Comparison of ENCODE assay signal across 1 cellular context in the genomic region with DNA sequence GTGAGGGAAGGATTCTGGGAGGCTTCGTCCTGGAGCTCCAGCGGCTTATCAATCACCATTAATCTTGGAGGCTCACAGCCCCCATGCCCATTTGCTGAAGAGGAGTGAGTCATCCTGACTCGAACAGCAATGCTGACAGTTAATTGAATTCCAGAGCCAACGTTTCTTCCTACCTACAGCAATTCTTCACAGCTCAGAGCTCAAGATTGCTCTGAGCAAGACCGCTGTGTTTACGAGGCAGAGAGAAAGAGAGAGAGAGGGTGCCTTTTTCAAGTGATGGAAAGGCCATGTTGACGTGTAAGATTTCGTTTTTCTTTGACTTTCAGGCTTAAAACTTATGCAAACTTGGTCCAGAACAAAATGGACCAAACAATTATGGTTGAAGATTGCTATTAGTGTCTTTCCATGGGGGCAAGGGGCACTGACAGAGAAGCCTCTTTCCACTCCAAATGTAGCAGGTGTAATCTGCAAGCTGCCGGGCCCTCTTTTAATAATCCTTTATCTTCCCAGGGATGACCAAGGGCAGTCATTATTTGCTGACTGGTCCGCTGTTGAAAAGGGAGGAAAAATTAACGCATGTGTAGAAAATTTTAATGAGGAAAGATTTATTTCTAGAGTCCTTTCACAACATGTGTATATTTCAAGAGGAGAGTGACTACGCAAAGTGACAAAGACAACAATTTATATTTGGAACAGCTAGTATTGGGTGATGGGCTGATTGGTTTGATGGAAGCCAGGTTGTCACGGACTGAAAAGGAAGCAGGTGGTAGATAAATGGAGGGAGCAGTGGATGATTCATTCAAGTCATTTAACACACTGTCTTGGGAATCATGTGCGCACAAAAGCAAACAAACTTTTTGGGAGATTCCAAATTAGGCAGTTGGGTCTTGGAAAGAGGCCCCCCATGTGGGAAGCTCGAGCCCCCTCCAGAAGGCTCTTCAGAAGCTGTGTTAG.
TF ChIP-seq lines count a peak whose summit lies in the region.

No MANE protein-coding gene starts in this region.

TF ChIP-seq in K562, 482 proteins besides CTCF, POLR2A, EP300 and RAD21 (continued from another document and continues in another):
- TF ChIP-seq, protein P1, sequence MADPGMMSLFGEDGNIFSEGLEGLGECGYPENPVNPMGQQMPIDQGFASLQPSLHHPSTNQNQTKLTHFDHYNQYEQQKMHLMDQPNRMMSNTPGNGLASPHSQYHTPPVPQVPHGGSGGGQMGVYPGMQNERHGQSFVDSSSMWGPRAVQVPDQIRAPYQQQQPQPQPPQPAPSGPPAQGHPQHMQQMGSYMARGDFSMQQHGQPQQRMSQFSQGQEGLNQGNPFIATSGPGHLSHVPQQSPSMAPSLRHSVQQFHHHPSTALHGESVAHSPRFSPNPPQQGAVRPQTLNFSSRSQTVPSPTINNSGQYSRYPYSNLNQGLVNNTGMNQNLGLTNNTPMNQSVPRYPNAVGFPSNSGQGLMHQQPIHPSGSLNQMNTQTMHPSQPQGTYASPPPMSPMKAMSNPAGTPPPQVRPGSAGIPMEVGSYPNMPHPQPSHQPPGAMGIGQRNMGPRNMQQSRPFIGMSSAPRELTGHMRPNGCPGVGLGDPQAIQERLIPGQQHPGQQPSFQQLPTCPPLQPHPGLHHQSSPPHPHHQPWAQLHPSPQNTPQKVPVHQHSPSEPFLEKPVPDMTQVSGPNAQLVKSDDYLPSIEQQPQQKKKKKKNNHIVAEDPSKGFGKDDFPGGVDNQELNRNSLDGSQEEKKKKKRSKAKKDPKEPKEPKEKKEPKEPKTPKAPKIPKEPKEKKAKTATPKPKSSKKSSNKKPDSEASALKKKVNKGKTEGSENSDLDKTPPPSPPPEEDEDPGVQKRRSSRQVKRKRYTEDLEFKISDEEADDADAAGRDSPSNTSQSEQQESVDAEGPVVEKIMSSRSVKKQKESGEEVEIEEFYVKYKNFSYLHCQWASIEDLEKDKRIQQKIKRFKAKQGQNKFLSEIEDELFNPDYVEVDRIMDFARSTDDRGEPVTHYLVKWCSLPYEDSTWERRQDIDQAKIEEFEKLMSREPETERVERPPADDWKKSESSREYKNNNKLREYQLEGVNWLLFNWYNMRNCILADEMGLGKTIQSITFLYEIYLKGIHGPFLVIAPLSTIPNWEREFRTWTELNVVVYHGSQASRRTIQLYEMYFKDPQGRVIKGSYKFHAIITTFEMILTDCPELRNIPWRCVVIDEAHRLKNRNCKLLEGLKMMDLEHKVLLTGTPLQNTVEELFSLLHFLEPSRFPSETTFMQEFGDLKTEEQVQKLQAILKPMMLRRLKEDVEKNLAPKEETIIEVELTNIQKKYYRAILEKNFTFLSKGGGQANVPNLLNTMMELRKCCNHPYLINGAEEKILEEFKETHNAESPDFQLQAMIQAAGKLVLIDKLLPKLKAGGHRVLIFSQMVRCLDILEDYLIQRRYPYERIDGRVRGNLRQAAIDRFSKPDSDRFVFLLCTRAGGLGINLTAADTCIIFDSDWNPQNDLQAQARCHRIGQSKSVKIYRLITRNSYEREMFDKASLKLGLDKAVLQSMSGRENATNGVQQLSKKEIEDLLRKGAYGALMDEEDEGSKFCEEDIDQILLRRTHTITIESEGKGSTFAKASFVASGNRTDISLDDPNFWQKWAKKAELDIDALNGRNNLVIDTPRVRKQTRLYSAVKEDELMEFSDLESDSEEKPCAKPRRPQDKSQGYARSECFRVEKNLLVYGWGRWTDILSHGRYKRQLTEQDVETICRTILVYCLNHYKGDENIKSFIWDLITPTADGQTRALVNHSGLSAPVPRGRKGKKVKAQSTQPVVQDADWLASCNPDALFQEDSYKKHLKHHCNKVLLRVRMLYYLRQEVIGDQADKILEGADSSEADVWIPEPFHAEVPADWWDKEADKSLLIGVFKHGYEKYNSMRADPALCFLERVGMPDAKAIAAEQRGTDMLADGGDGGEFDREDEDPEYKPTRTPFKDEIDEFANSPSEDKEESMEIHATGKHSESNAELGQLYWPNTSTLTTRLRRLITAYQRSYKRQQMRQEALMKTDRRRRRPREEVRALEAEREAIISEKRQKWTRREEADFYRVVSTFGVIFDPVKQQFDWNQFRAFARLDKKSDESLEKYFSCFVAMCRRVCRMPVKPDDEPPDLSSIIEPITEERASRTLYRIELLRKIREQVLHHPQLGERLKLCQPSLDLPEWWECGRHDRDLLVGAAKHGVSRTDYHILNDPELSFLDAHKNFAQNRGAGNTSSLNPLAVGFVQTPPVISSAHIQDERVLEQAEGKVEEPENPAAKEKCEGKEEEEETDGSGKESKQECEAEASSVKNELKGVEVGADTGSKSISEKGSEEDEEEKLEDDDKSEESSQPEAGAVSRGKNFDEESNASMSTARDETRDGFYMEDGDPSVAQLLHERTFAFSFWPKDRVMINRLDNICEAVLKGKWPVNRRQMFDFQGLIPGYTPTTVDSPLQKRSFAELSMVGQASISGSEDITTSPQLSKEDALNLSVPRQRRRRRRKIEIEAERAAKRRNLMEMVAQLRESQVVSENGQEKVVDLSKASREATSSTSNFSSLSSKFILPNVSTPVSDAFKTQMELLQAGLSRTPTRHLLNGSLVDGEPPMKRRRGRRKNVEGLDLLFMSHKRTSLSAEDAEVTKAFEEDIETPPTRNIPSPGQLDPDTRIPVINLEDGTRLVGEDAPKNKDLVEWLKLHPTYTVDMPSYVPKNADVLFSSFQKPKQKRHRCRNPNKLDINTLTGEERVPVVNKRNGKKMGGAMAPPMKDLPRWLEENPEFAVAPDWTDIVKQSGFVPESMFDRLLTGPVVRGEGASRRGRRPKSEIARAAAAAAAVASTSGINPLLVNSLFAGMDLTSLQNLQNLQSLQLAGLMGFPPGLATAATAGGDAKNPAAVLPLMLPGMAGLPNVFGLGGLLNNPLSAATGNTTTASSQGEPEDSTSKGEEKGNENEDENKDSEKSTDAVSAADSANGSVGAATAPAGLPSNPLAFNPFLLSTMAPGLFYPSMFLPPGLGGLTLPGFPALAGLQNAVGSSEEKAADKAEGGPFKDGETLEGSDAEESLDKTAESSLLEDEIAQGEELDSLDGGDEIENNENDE (IDR thresholded peaks at IDR 0.05; ENCODE audit: low read depth, low read length) = no peak
- TF ChIP-seq KLF16 (IDR thresholded peaks at IDR 0.05) (no peak), FOS (IDR thresholded peaks at IDR 0.05; ENCODE audit: extremely low read depth, insufficient read length) (peak; percentile 65), TBL1XR1 (IDR thresholded peaks at IDR 0.05; ENCODE audit: low read length in 2 of 2) (no peak), TRIM28 (IDR thresholded peaks at IDR 0.05) (no peak), CHCHD3 (CRISPR knock-in tag; IDR thresholded peaks at IDR 0.05) (no peak), MLX (CRISPR knock-in tag; conservative IDR thresholded peaks at IDR 0.05) (no peak), FOXK2 (conservative IDR thresholded peaks at IDR 0.05 in 1 of 2, IDR thresholded peaks at IDR 0.05 in 1 of 2; ENCODE audit: low read depth in 2 of 2) (no peak), THRAP3 (IDR thresholded peaks at IDR 0.05; ENCODE audit: borderline replicate concordance) (no peak), PURB (CRISPR knock-in tag; IDR thresholded peaks at IDR 0.05; ENCODE audit: low read depth) (no peak), NR2F6 (CRISPR knock-in tag; IDR thresholded peaks at IDR 0.05) (no peak), ELF1 (tag; IDR thresholded peaks at IDR 0.05) (no peak), ZNF140 (CRISPR knock-in tag; IDR thresholded peaks at IDR 0.05) (no peak), NUFIP1 (IDR thresholded peaks at IDR 0.05; ENCODE audit: partially characterized antibody) (no peak), PTBP1 (IDR thresholded peaks at IDR 0.05; ENCODE audit: low read depth, low read length) (no peak), OTX1 (CRISPR knock-in tag; IDR thresholded peaks at IDR 0.05) (no peak), SNAPC5 (CRISPR knock-in tag; IDR thresholded peaks at IDR 0.05) (no peak), ZNF695 (CRISPR knock-in tag; IDR thresholded peaks at IDR 0.05) (no peak), LEF1 (IDR thresholded peaks at IDR 0.05) (peak; percentile 60), ZNF121 (CRISPR knock-in tag; conservative IDR thresholded peaks at IDR 0.05) (no peak), MEF2A (IDR thresholded peaks at IDR 0.05; ENCODE audit: control insufficient read depth, low read depth, low read length) (no peak), ARID1B (IDR thresholded peaks at IDR 0.05) (peak; percentile 80), TCF7 (IDR thresholded peaks at IDR 0.05; ENCODE audit: borderline replicate concordance) (no peak)
- TF ChIP-seq, protein P2, sequence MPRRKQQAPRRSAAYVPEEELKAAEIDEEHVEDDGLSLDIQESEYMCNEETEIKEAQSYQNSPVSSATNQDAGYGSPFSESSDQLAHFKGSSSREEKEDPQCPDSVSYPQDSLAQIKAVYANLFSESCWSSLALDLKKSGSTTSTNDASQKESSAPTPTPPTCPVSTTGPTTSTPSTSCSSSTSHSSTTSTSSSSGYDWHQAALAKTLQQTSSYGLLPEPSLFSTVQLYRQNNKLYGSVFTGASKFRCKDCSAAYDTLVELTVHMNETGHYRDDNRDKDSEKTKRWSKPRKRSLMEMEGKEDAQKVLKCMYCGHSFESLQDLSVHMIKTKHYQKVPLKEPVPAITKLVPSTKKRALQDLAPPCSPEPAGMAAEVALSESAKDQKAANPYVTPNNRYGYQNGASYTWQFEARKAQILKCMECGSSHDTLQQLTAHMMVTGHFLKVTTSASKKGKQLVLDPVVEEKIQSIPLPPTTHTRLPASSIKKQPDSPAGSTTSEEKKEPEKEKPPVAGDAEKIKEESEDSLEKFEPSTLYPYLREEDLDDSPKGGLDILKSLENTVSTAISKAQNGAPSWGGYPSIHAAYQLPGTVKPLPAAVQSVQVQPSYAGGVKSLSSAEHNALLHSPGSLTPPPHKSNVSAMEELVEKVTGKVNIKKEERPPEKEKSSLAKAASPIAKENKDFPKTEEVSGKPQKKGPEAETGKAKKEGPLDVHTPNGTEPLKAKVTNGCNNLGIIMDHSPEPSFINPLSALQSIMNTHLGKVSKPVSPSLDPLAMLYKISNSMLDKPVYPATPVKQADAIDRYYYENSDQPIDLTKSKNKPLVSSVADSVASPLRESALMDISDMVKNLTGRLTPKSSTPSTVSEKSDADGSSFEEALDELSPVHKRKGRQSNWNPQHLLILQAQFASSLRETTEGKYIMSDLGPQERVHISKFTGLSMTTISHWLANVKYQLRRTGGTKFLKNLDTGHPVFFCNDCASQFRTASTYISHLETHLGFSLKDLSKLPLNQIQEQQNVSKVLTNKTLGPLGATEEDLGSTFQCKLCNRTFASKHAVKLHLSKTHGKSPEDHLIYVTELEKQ (CRISPR knock-in tag; IDR thresholded peaks at IDR 0.05) = no peak
- TF ChIP-seq, protein P3, sequence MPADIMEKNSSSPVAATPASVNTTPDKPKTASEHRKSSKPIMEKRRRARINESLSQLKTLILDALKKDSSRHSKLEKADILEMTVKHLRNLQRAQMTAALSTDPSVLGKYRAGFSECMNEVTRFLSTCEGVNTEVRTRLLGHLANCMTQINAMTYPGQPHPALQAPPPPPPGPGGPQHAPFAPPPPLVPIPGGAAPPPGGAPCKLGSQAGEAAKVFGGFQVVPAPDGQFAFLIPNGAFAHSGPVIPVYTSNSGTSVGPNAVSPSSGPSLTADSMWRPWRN (IDR thresholded peaks at IDR 0.05; ENCODE audit: low read depth) = no peak
- TF ChIP-seq, protein P4, sequence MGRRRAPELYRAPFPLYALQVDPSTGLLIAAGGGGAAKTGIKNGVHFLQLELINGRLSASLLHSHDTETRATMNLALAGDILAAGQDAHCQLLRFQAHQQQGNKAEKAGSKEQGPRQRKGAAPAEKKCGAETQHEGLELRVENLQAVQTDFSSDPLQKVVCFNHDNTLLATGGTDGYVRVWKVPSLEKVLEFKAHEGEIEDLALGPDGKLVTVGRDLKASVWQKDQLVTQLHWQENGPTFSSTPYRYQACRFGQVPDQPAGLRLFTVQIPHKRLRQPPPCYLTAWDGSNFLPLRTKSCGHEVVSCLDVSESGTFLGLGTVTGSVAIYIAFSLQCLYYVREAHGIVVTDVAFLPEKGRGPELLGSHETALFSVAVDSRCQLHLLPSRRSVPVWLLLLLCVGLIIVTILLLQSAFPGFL (CRISPR knock-in tag; IDR thresholded peaks at IDR 0.05) = no peak
- TF ChIP-seq, protein P5, sequence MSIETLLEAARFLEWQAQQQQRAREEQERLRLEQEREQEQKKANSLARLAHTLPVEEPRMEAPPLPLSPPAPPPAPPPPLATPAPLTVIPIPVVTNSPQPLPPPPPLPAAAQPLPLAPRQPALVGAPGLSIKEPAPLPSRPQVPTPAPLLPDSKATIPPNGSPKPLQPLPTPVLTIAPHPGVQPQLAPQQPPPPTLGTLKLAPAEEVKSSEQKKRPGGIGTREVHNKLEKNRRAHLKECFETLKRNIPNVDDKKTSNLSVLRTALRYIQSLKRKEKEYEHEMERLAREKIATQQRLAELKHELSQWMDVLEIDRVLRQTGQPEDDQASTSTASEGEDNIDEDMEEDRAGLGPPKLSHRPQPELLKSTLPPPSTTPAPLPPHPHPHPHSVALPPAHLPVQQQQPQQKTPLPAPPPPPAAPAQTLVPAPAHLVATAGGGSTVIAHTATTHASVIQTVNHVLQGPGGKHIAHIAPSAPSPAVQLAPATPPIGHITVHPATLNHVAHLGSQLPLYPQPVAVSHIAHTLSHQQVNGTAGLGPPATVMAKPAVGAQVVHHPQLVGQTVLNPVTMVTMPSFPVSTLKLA (conservative IDR thresholded peaks at IDR 0.05) = no peak
- TF ChIP-seq, protein P6, sequence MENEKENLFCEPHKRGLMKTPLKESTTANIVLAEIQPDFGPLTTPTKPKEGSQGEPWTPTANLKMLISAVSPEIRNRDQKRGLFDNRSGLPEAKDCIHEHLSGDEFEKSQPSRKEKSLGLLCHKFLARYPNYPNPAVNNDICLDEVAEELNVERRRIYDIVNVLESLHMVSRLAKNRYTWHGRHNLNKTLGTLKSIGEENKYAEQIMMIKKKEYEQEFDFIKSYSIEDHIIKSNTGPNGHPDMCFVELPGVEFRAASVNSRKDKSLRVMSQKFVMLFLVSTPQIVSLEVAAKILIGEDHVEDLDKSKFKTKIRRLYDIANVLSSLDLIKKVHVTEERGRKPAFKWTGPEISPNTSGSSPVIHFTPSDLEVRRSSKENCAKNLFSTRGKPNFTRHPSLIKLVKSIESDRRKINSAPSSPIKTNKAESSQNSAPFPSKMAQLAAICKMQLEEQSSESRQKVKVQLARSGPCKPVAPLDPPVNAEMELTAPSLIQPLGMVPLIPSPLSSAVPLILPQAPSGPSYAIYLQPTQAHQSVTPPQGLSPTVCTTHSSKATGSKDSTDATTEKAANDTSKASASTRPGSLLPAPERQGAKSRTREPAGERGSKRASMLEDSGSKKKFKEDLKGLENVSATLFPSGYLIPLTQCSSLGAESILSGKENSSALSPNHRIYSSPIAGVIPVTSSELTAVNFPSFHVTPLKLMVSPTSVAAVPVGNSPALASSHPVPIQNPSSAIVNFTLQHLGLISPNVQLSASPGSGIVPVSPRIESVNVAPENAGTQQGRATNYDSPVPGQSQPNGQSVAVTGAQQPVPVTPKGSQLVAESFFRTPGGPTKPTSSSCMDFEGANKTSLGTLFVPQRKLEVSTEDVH (IDR thresholded peaks at IDR 0.05; ENCODE audit: low read depth, partially characterized antibody) = no peak
- TF ChIP-seq, protein P7, sequence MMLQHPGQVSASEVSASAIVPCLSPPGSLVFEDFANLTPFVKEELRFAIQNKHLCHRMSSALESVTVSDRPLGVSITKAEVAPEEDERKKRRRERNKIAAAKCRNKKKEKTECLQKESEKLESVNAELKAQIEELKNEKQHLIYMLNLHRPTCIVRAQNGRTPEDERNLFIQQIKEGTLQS (IDR thresholded peaks at IDR 0.05) = peak; percentile 94
- TF ChIP-seq, protein P7 (CRISPR knock-in tag; conservative IDR thresholded peaks at IDR 0.05) = no peak
